ENCODE assay signal across 16 cellular contexts in the genomic region with DNA sequence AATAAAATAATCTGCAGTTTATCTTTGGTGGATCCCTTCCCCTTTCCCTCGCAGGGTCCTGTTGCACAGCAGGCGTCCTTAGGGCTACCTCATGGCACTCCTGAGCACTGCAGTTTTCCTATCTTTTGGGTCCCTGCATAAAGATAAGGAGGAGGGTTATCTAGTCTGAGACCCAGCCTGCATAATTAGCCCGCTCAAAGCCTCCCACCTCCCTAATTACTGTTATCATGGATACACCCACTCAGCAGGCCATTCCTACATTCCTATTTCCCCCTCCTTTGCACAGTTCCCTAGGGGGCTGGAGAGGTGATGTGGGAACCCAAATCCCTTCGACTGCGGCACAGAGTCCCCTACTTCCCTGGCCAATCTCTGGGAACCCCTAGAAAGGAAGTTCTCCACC. TPM values are rescaled to one million over a fixed set of nuclear protein-coding genes. Genes with fewer than 3 reads are reported as not detected.
DNase-seq lines count a peak whose midpoint lies in the region; ATAC-seq, FAIRE-seq and TF ChIP-seq lines count a peak whose summit lies in the region.
"Had no signal": no experiment of that assay in that cellular context is flagged by ENCODE, and none has a peak within 500 bp of the region (broad histone marks: within the 10 kb centered on the region; RNA-seq: fewer than 3 reads in every experiment).

No MANE protein-coding gene starts in this region.

- CTCF ChIA-PET in IMR-90 (lab: Yijun Ruan, JAX) = no interaction called here
- CTCF ChIA-PET in OCI-LY7 (lab: Charles Lee; ENCODE audit: unreplicated experiment) = no interaction called here

- no peaks in the 10 kb centered on the region for H3K9me3 Mint-ChIP-seq in dendritic cell treated with granulocyte-macrophage colony-stimulating factor and Interleukin-4, amounts not matched to agents 40 ng/mL and 50 ng/mL, for 4 days

- no peak overlapping the region for H4K8ac ChIP-seq in IMR-90 (ENCODE audit: low read depth in 2 of 2, low read length in 2 of 2)

- H3K9me3 ChIP-seq in IMR-90 (ENCODE audit: control insufficient read depth, insufficient read depth, low read length) = no peaks in the 10 kb centered on the region
- H3K9me3 ChIP-seq in OCI-LY7 (ENCODE audit: low read length) = no peaks in the 10 kb centered on the region

- H4K91ac ChIP-seq in IMR-90 (ENCODE audit: insufficient read depth, low read depth, low read length) = no peak overlapping the region

- no peak for TF ChIP-seq POLR2A in IMR-90 (IDR thresholded peaks at IDR 0.05; ENCODE audit: low read depth, low read length)

- H3K14ac ChIP-seq in IMR-90 (replicated peaks; ENCODE audit: low read depth, low read length) = no peak overlapping the region

- dilution Hi-C loops in IMR-90 (cut with HindIII; ENCODE audit: low sequenced_read_pairs, unreplicated experiment) = no loop called here

- H3K27me3 Mint-ChIP-seq in dendritic cell treated with granulocyte-macrophage colony-stimulating factor and Interleukin-4, amounts not matched to agents 40 ng/mL and 50 ng/mL, for 4 days = peaks cover 7% of the 10 kb centered on the region

- DNase-seq in NCI-H2227 (lab: John Stamatoyannopoulos, UW; ENCODE audit: unreplicated experiment) = peak; percentile 8
- no peak for DNase-seq in NCI-H2227 treated with DMSO at 0.1 percent for 48 hours (lab: John Stamatoyannopoulos, UW)
- DNase-seq in IMR-90 = no peak
- DNase-seq in OCI-LY7 (ENCODE audit: low spot score) = no peak
- no peak for DNase-seq in HTR-8/SVneo (ENCODE audit: insufficient read length, low spot score)
- no peak for DNase-seq in pons (ENCODE audit: low spot score)
- DNase-seq in midbrain (lab: John Stamatoyannopoulos, UW) = no peak
- DNase-seq: CD4-positive, CD25-positive, alpha-beta regulatory T cell had no signal

- TF ChIP-seq RAD21 in IMR-90 (IDR thresholded peaks at IDR 0.05; ENCODE audit: low read length) = no peak

- H3K4me3 Mint-ChIP-seq in dendritic cell treated with granulocyte-macrophage colony-stimulating factor and Interleukin-4, amounts not matched to agents 40 ng/mL and 50 ng/mL, for 4 days = no peak overlapping the region
- H3K4me3 Mint-ChIP-seq: CD4-positive, CD25-positive, alpha-beta regulatory T cell had no signal

- intact Hi-C loops in IMR-90 (cut with micrococcal nuclease) = no loop called here
- intact Hi-C loops in dendritic cell treated with granulocyte-macrophage colony-stimulating factor and Interleukin-4, amounts not matched to agents 40 ng/mL and 50 ng/mL, for 4 days (cut with micrococcal nuclease) = no loop called here
- intact Hi-C loops in OCI-LY7 (cut with micrococcal nuclease; ENCODE audit: unreplicated experiment) = no loop called here

- no peaks in the 10 kb centered on the region for H4K20me1 ChIP-seq in IMR-90 (ENCODE audit: insufficient read depth, low read length)
- no peaks in the 10 kb centered on the region for H4K20me1 ChIP-seq in OCI-LY7 (ENCODE audit: insufficient read depth, low read length)

- H3K4me3 ChIP-seq in IMR-90 (ENCODE audit: insufficient read depth, low read depth, low read length) (no peak overlapping the region), OCI-LY7 (ENCODE audit: low read depth, low read length, poor library complexity, severe bottlenecking) (no peak overlapping the region)
- H3K4me3 ChIP-seq: GM12878 had no signal

- H3K4me1 ChIP-seq in IMR-90 (ENCODE audit: control insufficient read depth, insufficient read depth, low read length) = peaks cover 4% of the 10 kb centered on the region; the same call in 1 of the 2 replicates
- H3K4me1 ChIP-seq in OCI-LY7 (ENCODE audit: insufficient read depth, low read length, poor library complexity, severe bottlenecking) = peaks cover 11% of the 10 kb centered on the region

- no peak overlapping the region for H2AFZ ChIP-seq in IMR-90 (replicated peaks; ENCODE audit: low read length, poor library complexity)
- no peak overlapping the region for H2AFZ ChIP-seq in OCI-LY7 (ENCODE audit: low read length)

- H2BK15ac ChIP-seq in IMR-90 (ENCODE audit: low read depth, low read length) = no peak overlapping the region

- no peaks in the 10 kb centered on the region for H3K9me2 ChIP-seq in OCI-LY7 (ENCODE audit: insufficient read depth, low read length)

- H2AK9ac ChIP-seq in IMR-90 (replicated peaks; ENCODE audit: low read depth, low read length, poor library complexity) = peak overlapping the region; percentile 28

- in situ Hi-C loops in IMR-90 (cut with MboI; ENCODE audit: low sequenced_read_pairs) = no loop called here

- TF ChIP-seq CTCF in IMR-90 (conservative IDR thresholded peaks at IDR 0.05; ENCODE audit: low read depth, low read length) = no peak
- no peak for TF ChIP-seq CTCF in OCI-LY7 (conservative IDR thresholded peaks at IDR 0.05; ENCODE audit: low read length)

- ATAC-seq in IMR-90 (ENCODE audit: low read depth) = no peak
- ATAC-seq: GM12878, HCT116, HepG2 had no signal

- WGBS in IMR-90 (ENCODE audit: extremely low coverage in 2 of 2, insufficient read length in 1 of 2), 2 experiments = no CpG with 5 or more reads among the region's 5 CpGs

- H3K9me1 ChIP-seq in IMR-90 (ENCODE audit: insufficient read depth, low read length) = peaks cover 9% of the 10 kb centered on the region; the same call in 1 of the 2 replicates

- no peak overlapping the region for H3K18ac ChIP-seq in IMR-90 (ENCODE audit: low read depth, low read length)

- H3K27ac ChIP-seq in IMR-90 (ENCODE audit: insufficient read depth, low read length) = no peak overlapping the region
- H3K27ac ChIP-seq in OCI-LY7 (ENCODE audit: low read depth, low read length, poor library complexity, severe bottlenecking) = no peak overlapping the region
- H3K27ac ChIP-seq: 22Rv1 had no signal

- no peak overlapping the region for H2AK5ac ChIP-seq in IMR-90 (ENCODE audit: low read depth, low read length)

- peaks cover 48% of the 10 kb centered on the region for H3K4me1 Mint-ChIP-seq in dendritic cell treated with granulocyte-macrophage colony-stimulating factor and Interleukin-4, amounts not matched to agents 40 ng/mL and 50 ng/mL, for 4 days (ENCODE audit: low read depth)

- H3K79me1 ChIP-seq in IMR-90 (ENCODE audit: low read depth in 1 of 2, low read length in 2 of 2) = peaks cover 0 to 9% of the 10 kb centered on the region in 2 experiments; a peak in 2 of 4 replicates

- no peak overlapping the region for H2BK120ac ChIP-seq in IMR-90 (ENCODE audit: low read depth, low read length)

- POLR2A ChIA-PET in IMR-90 (lab: Charles Lee; ENCODE audit: unreplicated experiment) = no interaction called here
- POLR2A ChIA-PET in OCI-LY7 (lab: Charles Lee) = interaction anchor here (0.6 kb wide), 1 partner anchor 1142 kb away, joined by 6 read pairs; no protein-coding TSS in a partner anchor

- no peak overlapping the region for H2BK20ac ChIP-seq in IMR-90 (ENCODE audit: low read depth, low read length)

- H3K79me2 ChIP-seq in OCI-LY7 (ENCODE audit: insufficient read depth, low read depth, low read length) = peaks cover 18% of the 10 kb centered on the region; the same call in 1 of the 2 replicates

- no peak for FAIRE-seq in HTR-8/SVneo (lab: Jason Lieb, UNC)
- FAIRE-seq: GM12878, GM18507, HepG2 had no signal

- H4K5ac ChIP-seq in IMR-90 (ENCODE audit: low read depth, low read length) = no peak overlapping the region

- H3K23ac ChIP-seq in IMR-90 (ENCODE audit: low read depth, low read length) = no peak overlapping the region

- H3K36me3 ChIP-seq in IMR-90 (ENCODE audit: control insufficient read depth, insufficient read depth, low read length) (no peaks in the 10 kb centered on the region), OCI-LY7 (ENCODE audit: insufficient read depth, low read length) (no peaks in the 10 kb centered on the region; the same call in 1 of the 2 replicates)

- H2BK5ac ChIP-seq in IMR-90 (ENCODE audit: low read depth, low read length, poor library complexity, severe bottlenecking) = no peak overlapping the region

- peak overlapping the region; percentile 7 for H3K27ac Mint-ChIP-seq in dendritic cell treated with granulocyte-macrophage colony-stimulating factor and Interleukin-4, amounts not matched to agents 40 ng/mL and 50 ng/mL, for 4 days
- H3K27ac Mint-ChIP-seq: CD4-positive, CD25-positive, alpha-beta regulatory T cell had no signal

- BruUV-seq in IMR-90 (replicated peaks; lab: Mats Ljungman, UMichigan) = no TSS peak
- no TSS peak for BruUV-seq in OCI-LY7 (replicated peaks; lab: Mats Ljungman, UMichigan)

- peaks cover 32% of the 10 kb centered on the region for H3K36me3 Mint-ChIP-seq in dendritic cell treated with granulocyte-macrophage colony-stimulating factor and Interleukin-4, amounts not matched to agents 40 ng/mL and 50 ng/mL, for 4 days (ENCODE audit: low read depth)
- H3K36me3 Mint-ChIP-seq: CD4-positive, CD25-positive, alpha-beta regulatory T cell had no signal

- peaks cover 7% of the 10 kb centered on the region for H3K27me3 ChIP-seq in IMR-90 (ENCODE audit: control insufficient read depth, insufficient read depth, low read length)

- no peak overlapping the region for H3K4ac ChIP-seq in IMR-90 (ENCODE audit: low read depth, low read length)

- no peak overlapping the region for H3K9ac ChIP-seq in IMR-90 (ENCODE audit: low read depth, low read length)

- H3K4me2 ChIP-seq in IMR-90 (ENCODE audit: low read depth, low read length) = no peak overlapping the region
- no peak overlapping the region for H3K4me2 ChIP-seq in OCI-LY7 (ENCODE audit: low read length)

- no peak overlapping the region for H3K56ac ChIP-seq in IMR-90 (ENCODE audit: extremely low read depth, insufficient read depth, low read length)

TF ChIP-seq in IMR-90, 13 proteins besides CTCF, POLR2A, EP300 and RAD21:
- no peak for TF ChIP-seq BHLHE40 (IDR thresholded peaks at IDR 0.05; ENCODE audit: low read depth, low read length)
- no peak for TF ChIP-seq CEBPB (IDR thresholded peaks at IDR 0.05; ENCODE audit: low read depth, low read length)

RNA-seq across cellular contexts. Expression of a gene that starts 5.1 kb away (rescaled TPM):
- 12.5 and 12.9 TPM in 2 replicates for total RNA-seq in IMR-90 (2012; rRNA removed)
- 42.0 and 51.0 TPM in 2 replicates for polyA plus RNA-seq in IMR-90 (2012; rRNA removed)
- 16.6 and 23.3 TPM in 2 replicates for polyA plus RNA-seq in IMR-90 (2012; cell fraction: cytosol; rRNA removed)
- polyA plus RNA-seq in IMR-90 (2012; cell fraction: nucleus; rRNA removed; ENCODE audit: low replicate concordance) = 134 and 376 TPM in 2 replicates
- total RNA-seq in OCI-LY7 (2014; rRNA removed; shearing (Covaris generic)) = 85.2 and 96.3 TPM in 2 replicates
- total RNA-seq in OCI-LY7 (2022) = 122 and 132 TPM in 2 replicates

RNA-seq across cellular contexts. Expression of a gene that starts 32.8 kb away (rescaled TPM):
- not detected in 2 replicates for total RNA-seq in IMR-90 (2012; rRNA removed)
- polyA plus RNA-seq in IMR-90 (2012; rRNA removed) = not detected in 2 replicates
- polyA plus RNA-seq in IMR-90 (2012; cell fraction: cytosol; rRNA removed) = not detected in 2 replicates
- 0.02 TPM in 1 of 2 replicates, not detected in the other for polyA plus RNA-seq in IMR-90 (2012; cell fraction: nucleus; rRNA removed; ENCODE audit: low replicate concordance)
- not detected in 2 replicates for total RNA-seq in OCI-LY7 (2014; rRNA removed; shearing (Covaris generic))
- total RNA-seq in OCI-LY7 (2022) = not detected in 2 replicates
- total RNA-seq: Daoy, GM12878, H4, HepG2 had no signal
- polyA plus RNA-seq: CD4-positive, CD25-positive, alpha-beta regulatory T cell; GM12878; HepG2 had no signal
